In genomic region chr16:56929639-56930038, GRCh38 we compare ENCODE assay signal across 18 cellular contexts. TPM values are rescaled to one million over a fixed set of nuclear protein-coding genes. Genes with fewer than 3 reads are reported as not detected.
A peak's percentile ranks its signal among the peaks of the same experiment; 100 is the strongest.
DNase-seq lines count a peak whose midpoint lies in the region; TF ChIP-seq lines count a peak whose summit lies in the region.
"Had no signal": no experiment of that assay in that cellular context is flagged by ENCODE, and none has a peak within 500 bp of the region (broad histone marks: within the 10 kb centered on the region; RNA-seq: fewer than 3 reads in every experiment).

No MANE protein-coding gene starts in this region.

- no peaks in the 10 kb centered on the region for H3K27me3 Mint-ChIP-seq in Caco-2 (ENCODE audit: insufficient read depth, unreplicated experiment)
- no peaks in the 10 kb centered on the region for H3K27me3 Mint-ChIP-seq in neural progenitor cell (ENCODE audit: insufficient read depth, low read depth)

- H3K4me3 Mint-ChIP-seq in Caco-2 (ENCODE audit: unreplicated experiment) (no peak overlapping the region), neural progenitor cell (no peak overlapping the region)
- H3K4me3 Mint-ChIP-seq: CD14-positive monocyte had no signal

- H3F3A ChIP-seq in neural progenitor cell (ENCODE audit: low read depth) = peaks cover 9% of the 10 kb centered on the region

- H4K20me1 ChIP-seq in Karpas-422 (ENCODE audit: insufficient read depth, low read depth, low read length) (peaks cover 22% of the 10 kb centered on the region; the same call in 1 of the 2 replicates), OCI-LY7 (ENCODE audit: insufficient read depth, low read length) (peaks cover 16% of the 10 kb centered on the region), neural progenitor cell (ENCODE audit: low read depth) (peaks cover 12% of the 10 kb centered on the region)

- H3K4me1 Mint-ChIP-seq in Caco-2 (ENCODE audit: low read depth, unreplicated experiment) = no peaks in the 10 kb centered on the region
- H3K4me1 Mint-ChIP-seq in neural progenitor cell = peaks cover 22% of the 10 kb centered on the region

- H3K4me1 ChIP-seq in Caco-2 = peaks cover 23% of the 10 kb centered on the region
- peaks cover 41% of the 10 kb centered on the region for H3K4me1 ChIP-seq in Karpas-422 (ENCODE audit: low read length)
- H3K4me1 ChIP-seq in OCI-LY7 (ENCODE audit: insufficient read depth, low read length, poor library complexity, severe bottlenecking) = peaks cover 49% of the 10 kb centered on the region
- peaks cover 26% of the 10 kb centered on the region for H3K4me1 ChIP-seq in neural progenitor cell

- H3K36me3 ChIP-seq in Caco-2 (ENCODE audit: control insufficient read depth, insufficient read depth, low read length) (0 out of 2 replicates have a peak, but pooled peaks cover 1% of the 10 kb centered on the region), Karpas-422 (ENCODE audit: insufficient read depth, low read length) (peaks cover 12% of the 10 kb centered on the region), OCI-LY7 (ENCODE audit: insufficient read depth, low read length) (peaks cover 26% of the 10 kb centered on the region), neural progenitor cell (no peaks in the 10 kb centered on the region)

- POLR2A ChIA-PET in Caco-2 (lab: Charles Lee) (no interaction called here), OCI-LY7 (lab: Charles Lee) (interaction anchor here (0.7 to 9.8 kb wide), 7 partner anchors 14 to 62 kb away, joined by 3 to 256 read pairs (median 9); no protein-coding TSS in a partner anchor)

- H3K36me3 Mint-ChIP-seq in Caco-2 (ENCODE audit: insufficient read depth, unreplicated experiment) (peaks cover 40% of the 10 kb centered on the region), neural progenitor cell (no peaks in the 10 kb centered on the region)

- H3K79me2 ChIP-seq in Karpas-422 (ENCODE audit: low read length) = peaks cover 26% of the 10 kb centered on the region
- H3K79me2 ChIP-seq in OCI-LY7 (ENCODE audit: insufficient read depth, low read depth, low read length) = peaks cover 27% of the 10 kb centered on the region
- peaks cover 25% of the 10 kb centered on the region for H3K79me2 ChIP-seq in neural progenitor cell (ENCODE audit: low read depth)

- DNase-seq in Caco-2 (no peak), Karpas-422 (peak; percentile 68), OCI-LY7 (ENCODE audit: low spot score) (peak; percentile 65), neural progenitor cell (ENCODE audit: low spot score) (no peak), hepatic stellate cell (ENCODE audit: low spot score) (no peak), NCI-H128 (lab: John Stamatoyannopoulos, UW; ENCODE audit: unreplicated experiment) (no peak)
- no peak for DNase-seq in stimulated activated naive CD4-positive, alpha-beta T cell (lab: John Stamatoyannopoulos, UW)
- DNase-seq: COR-L47, DMS153, GOT3, Kasumi-1, NCI-H1048, NCI-H146, NCI-H2081 treated with DMSO at 0.1 percent for 48 hours, NCI-H510A treated with DMSO at 0.1 percent for 48 hours, RPMI8226, SIG-M5 had no signal

- CTCF ChIA-PET in Caco-2 (lab: Charles Lee) (no interaction called here), OCI-LY7 (lab: Charles Lee; ENCODE audit: unreplicated experiment) (interaction anchor here (0.5 to 2.9 kb wide), 5 partner anchors 10 to 69 kb away, joined by 3 to 14 read pairs (median 4); no protein-coding TSS in a partner anchor)

- H2AFZ ChIP-seq in Karpas-422 (ENCODE audit: low read length) (peak overlapping the region; percentile 82; the same call in 1 of the 2 replicates), OCI-LY7 (ENCODE audit: low read length) (peak overlapping the region; percentile 58; the same call in 1 of the 2 replicates), neural progenitor cell (replicated peaks) (no peak overlapping the region)

- H3K9me2 ChIP-seq in Karpas-422 (replicated peaks; ENCODE audit: insufficient read depth, low read length) (no peaks in the 10 kb centered on the region), OCI-LY7 (ENCODE audit: insufficient read depth, low read length) (no peaks in the 10 kb centered on the region)

- BruUV-seq in Caco-2 (replicated peaks; lab: Mats Ljungman, UMichigan) (no TSS peak), OCI-LY7 (replicated peaks; lab: Mats Ljungman, UMichigan) (no TSS peak)

- H3K27ac Mint-ChIP-seq in Caco-2 (ENCODE audit: unreplicated experiment) = peak overlapping the region; percentile 50
- peak overlapping the region; percentile 63 for H3K27ac Mint-ChIP-seq in neural progenitor cell
- H3K27ac Mint-ChIP-seq: CD14-positive monocyte had no signal

- intact Hi-C loops in Caco-2 (cut with micrococcal nuclease; ENCODE audit: unreplicated experiment) (no loop called here), OCI-LY7 (cut with micrococcal nuclease; ENCODE audit: unreplicated experiment) (no loop called here)

- no peak overlapping the region for H3K4me3 ChIP-seq in Caco-2 (ENCODE audit: low read depth, low read length)
- no peak overlapping the region for H3K4me3 ChIP-seq in Karpas-422 (ENCODE audit: low read length)
- no peak overlapping the region for H3K4me3 ChIP-seq in OCI-LY7 (ENCODE audit: low read depth, low read length, poor library complexity, severe bottlenecking)
- H3K4me3 ChIP-seq in neural progenitor cell = no peak overlapping the region

- no peaks in the 10 kb centered on the region for H3K9me3 Mint-ChIP-seq in Caco-2 (ENCODE audit: unreplicated experiment)
- no peaks in the 10 kb centered on the region for H3K9me3 Mint-ChIP-seq in neural progenitor cell

- H3K9ac ChIP-seq in Karpas-422 (ENCODE audit: low read length) (no peak overlapping the region), neural progenitor cell (no peak overlapping the region)

- TF ChIP-seq CTCF in Caco-2 (IDR thresholded peaks at IDR 0.05; ENCODE audit: insufficient read depth in 1 of 2, low read depth in 1 of 2, low read length in 1 of 2, severe bottlenecking in 1 of 2, unreplicated experiment in 1 of 2) (no peak), OCI-LY7 (conservative IDR thresholded peaks at IDR 0.05; ENCODE audit: low read length) (no peak), neural progenitor cell (IDR thresholded peaks at IDR 0.05) (no peak)

- H3K9me3 ChIP-seq in Caco-2 = no peaks in the 10 kb centered on the region
- H3K9me3 ChIP-seq in Karpas-422 (ENCODE audit: low read length) = no peaks in the 10 kb centered on the region
- no peaks in the 10 kb centered on the region for H3K9me3 ChIP-seq in OCI-LY7 (ENCODE audit: low read length)
- no peaks in the 10 kb centered on the region for H3K9me3 ChIP-seq in neural progenitor cell (ENCODE audit: low read depth)

- no peaks in the 10 kb centered on the region for H3K27me3 ChIP-seq in Caco-2 (replicated peaks; ENCODE audit: control insufficient read depth, insufficient read depth, low read length)
- H3K27me3 ChIP-seq in Karpas-422 (ENCODE audit: low read length) = no peaks in the 10 kb centered on the region
- H3K27me3 ChIP-seq in neural progenitor cell = no peaks in the 10 kb centered on the region

- no peak overlapping the region for H3K4me2 ChIP-seq in Karpas-422 (ENCODE audit: low read depth, low read length, poor library complexity, severe bottlenecking)
- peak overlapping the region; percentile 82 for H3K4me2 ChIP-seq in OCI-LY7 (ENCODE audit: low read length)
- H3K4me2 ChIP-seq in neural progenitor cell = no peak overlapping the region

- H3K27ac ChIP-seq in Karpas-422 (ENCODE audit: low read length) (peak overlapping the region; percentile 91; the same call in 1 of the 2 replicates), OCI-LY7 (ENCODE audit: low read depth, low read length, poor library complexity, severe bottlenecking) (peak overlapping the region; percentile 94), neural progenitor cell (no peak overlapping the region)

RNA-seq across cellular contexts. Expression of gene HERPUD1, which starts 2.3 kb away (rescaled TPM):
- total RNA-seq in Caco-2 (2022) (240 and 296 TPM in 2 replicates), OCI-LY7 (2022) (294 and 342 TPM in 2 replicates), neural progenitor cell (ENCODE audit: low replicate concordance) (16.1 and 18.1 TPM in 2 replicates)
- total RNA-seq in Karpas-422 (2014; rRNA removed; shearing (Covaris generic); ENCODE audit: low replicate concordance) = 98.1 and 112 TPM in 2 replicates
- 121 and 140 TPM in 2 replicates for total RNA-seq in OCI-LY7 (2014; rRNA removed; shearing (Covaris generic))

RNA-seq across cellular contexts. Expression of gene CETP, which starts 32.1 kb away (rescaled TPM):
- not detected in 2 replicates for total RNA-seq in Caco-2 (2022)
- 0.32 and 0.48 TPM in 2 replicates for total RNA-seq in Karpas-422 (2014; rRNA removed; shearing (Covaris generic); ENCODE audit: low replicate concordance)
- 0.54 and 0.67 TPM in 2 replicates for total RNA-seq in OCI-LY7 (2014; rRNA removed; shearing (Covaris generic))
- total RNA-seq in OCI-LY7 (2022) = 0.41 and 0.65 TPM in 2 replicates
- 0.28 TPM in 1 of 2 replicates, not detected in the other for total RNA-seq in neural progenitor cell (ENCODE audit: low replicate concordance)

RNA-seq across cellular contexts. Expression of gene NLRC5, which starts 59.7 kb away (rescaled TPM):
- total RNA-seq in Caco-2 (2022) (1.6 and 1.9 TPM in 2 replicates), OCI-LY7 (2022) (305 and 310 TPM in 2 replicates), neural progenitor cell (ENCODE audit: low replicate concordance) (not detected in 2 replicates)
- total RNA-seq in Karpas-422 (2014; rRNA removed; shearing (Covaris generic); ENCODE audit: low replicate concordance) = 103 and 116 TPM in 2 replicates
- total RNA-seq in OCI-LY7 (2014; rRNA removed; shearing (Covaris generic)) = 156 and 199 TPM in 2 replicates

Comparison
In these comparisons a context has a peak if more than half of its experiments do, and no peak if none do; other contexts are left out.
1. DNase-seq: peak in Karpas-422 (single experiment) and OCI-LY7 (single experiment); none in Caco-2 (0 of 2), neural progenitor cell (single experiment), stimulated activated naive CD4-positive, alpha-beta T cell (0 of 6), hepatic stellate cell (single experiment) and NCI-H128 (single experiment).
2. RNA of gene NLRC5, which starts 59.7 kb away (total RNA-seq): 156 to 310 TPM in OCI-LY7 and 103 to 116 TPM in Karpas-422; 1.6 to 1.9 TPM in Caco-2 and not detected in neural progenitor cell; every median in the first group is over 10 times any median in the second.